In genomic region chr1:27992271-27992670, GRCh38 we compare ENCODE assay signal across 11 cellular contexts. TPM values are rescaled to one million over a fixed set of nuclear protein-coding genes. Genes with fewer than 3 reads are reported as not detected.
DNase-seq lines count a peak whose midpoint lies in the region; ATAC-seq lines count a peak whose summit lies in the region.
"Had no signal": no experiment of that assay in that cellular context is flagged by ENCODE, and none has a peak within 500 bp of the region (broad histone marks: within the 10 kb centered on the region; RNA-seq: fewer than 3 reads in every experiment).

No MANE protein-coding gene starts in this region.

- H3K4me3 Mint-ChIP-seq in activated T-helper 17 cell treated with anti-CD3 and anti-CD28 coated beads, Interleukin-2, amount 50 U/mL, for 72 hours = peak overlapping the region; percentile 16
- no peak overlapping the region for H3K4me3 Mint-ChIP-seq in stimulated activated naive CD8-positive, alpha-beta T cell treated with anti-CD3 and anti-CD28 coated beads, Interleukin-15, Interleukin-2, amounts not matched to agents 100 ng/mL and 50 ng/mL, for 24 hours

- no peaks in the 10 kb centered on the region for H3K9me3 Mint-ChIP-seq in activated T-helper 17 cell treated with anti-CD3 and anti-CD28 coated beads, Interleukin-2, amount 50 U/mL, for 72 hours
- H3K9me3 Mint-ChIP-seq in stimulated activated naive CD8-positive, alpha-beta T cell treated with anti-CD3 and anti-CD28 coated beads, Interleukin-15, Interleukin-2, amounts not matched to agents 100 ng/mL and 50 ng/mL, for 24 hours = no peaks in the 10 kb centered on the region

- peak; percentile 90 for ATAC-seq in activated T-helper 17 cell treated with anti-CD3 and anti-CD28 coated beads, Interleukin-2, amount 50 U/mL, for 72 hours (replicated peaks)
- ATAC-seq in HG02678 (IDR thresholded peaks at IDR 0.05; ENCODE audit: unreplicated experiment) (no peak), HG03280 (IDR thresholded peaks at IDR 0.05; ENCODE audit: unreplicated experiment) (no peak)
- ATAC-seq: A549 had no signal

- H3K4me1 Mint-ChIP-seq in activated T-helper 17 cell treated with anti-CD3 and anti-CD28 coated beads, Interleukin-2, amount 50 U/mL, for 72 hours = peaks cover 12% of the 10 kb centered on the region
- peaks cover 28% of the 10 kb centered on the region for H3K4me1 Mint-ChIP-seq in stimulated activated naive CD8-positive, alpha-beta T cell treated with anti-CD3 and anti-CD28 coated beads, Interleukin-15, Interleukin-2, amounts not matched to agents 100 ng/mL and 50 ng/mL, for 24 hours (ENCODE audit: low read depth)

- peak; percentile 45 for DNase-seq in activated gamma-delta T cell treated with Interleukin-2 at 50 U/mL for 16 hours
- no peak for DNase-seq in activated gamma-delta T cell (lab: John Stamatoyannopoulos, UW)
- DNase-seq in lung microvascular endothelial cell (ENCODE audit: low read depth in 2 of 2) = peak; percentile 77 to 78
- no peak for DNase-seq in OCI-M1 (lab: John Stamatoyannopoulos, UW)
- DNase-seq: dorsolateral prefrontal cortex, NCI-H1092 had no signal

- peak overlapping the region; percentile 62 for H3K27ac Mint-ChIP-seq in activated T-helper 17 cell treated with anti-CD3 and anti-CD28 coated beads, Interleukin-2, amount 50 U/mL, for 72 hours
- H3K27ac Mint-ChIP-seq in stimulated activated naive CD8-positive, alpha-beta T cell treated with anti-CD3 and anti-CD28 coated beads, Interleukin-15, Interleukin-2, amounts not matched to agents 100 ng/mL and 50 ng/mL, for 24 hours = peak overlapping the region; percentile 79

- H3K27me3 Mint-ChIP-seq in activated T-helper 17 cell treated with anti-CD3 and anti-CD28 coated beads, Interleukin-2, amount 50 U/mL, for 72 hours = no peaks in the 10 kb centered on the region
- H3K27me3 Mint-ChIP-seq in stimulated activated naive CD8-positive, alpha-beta T cell treated with anti-CD3 and anti-CD28 coated beads, Interleukin-15, Interleukin-2, amounts not matched to agents 100 ng/mL and 50 ng/mL, for 24 hours = no peaks in the 10 kb centered on the region

- peaks cover 95% of the 10 kb centered on the region for H3K36me3 Mint-ChIP-seq in activated T-helper 17 cell treated with anti-CD3 and anti-CD28 coated beads, Interleukin-2, amount 50 U/mL, for 72 hours (ENCODE audit: low read depth)
- H3K36me3 Mint-ChIP-seq in stimulated activated naive CD8-positive, alpha-beta T cell treated with anti-CD3 and anti-CD28 coated beads, Interleukin-15, Interleukin-2, amounts not matched to agents 100 ng/mL and 50 ng/mL, for 24 hours (ENCODE audit: low read depth) = peaks cover 67% of the 10 kb centered on the region

RNA-seq across cellular contexts. Expression of gene XKR8, which starts 32.5 kb away (rescaled TPM):
- total RNA-seq in activated T-helper 17 cell treated with anti-CD3 and anti-CD28 coated beads, Interleukin-2, amount 50 U/mL, for 72 hours = 10 to 100 TPM in 1 of 2 donors, 1 to 10 TPM in 1; 8.4 to 12.2 TPM
- total RNA-seq in lung microvascular endothelial cell = 4.1 and 6.5 TPM in 2 replicates

RNA-seq across cellular contexts. Expression of gene SMPDL3B, which starts 57.5 kb away (rescaled TPM):
- under 1 TPM; 0.28 to 0.45 TPM for total RNA-seq in activated T-helper 17 cell treated with anti-CD3 and anti-CD28 coated beads, Interleukin-2, amount 50 U/mL, for 72 hours
- total RNA-seq in lung microvascular endothelial cell = 0.22 and 0.60 TPM in 2 replicates

Comparison
In these comparisons a context has a peak if more than half of its experiments do, and no peak if none do; other contexts are left out.
1. DNase-seq: peak in activated gamma-delta T cell treated with Interleukin-2 at 50 U/mL for 16 hours (single experiment) and lung microvascular endothelial cell (2 of 2); none in activated gamma-delta T cell (single experiment) and OCI-M1 (single experiment).